28 cellular contexts compared by ENCODE assay signal in the genomic region with DNA sequence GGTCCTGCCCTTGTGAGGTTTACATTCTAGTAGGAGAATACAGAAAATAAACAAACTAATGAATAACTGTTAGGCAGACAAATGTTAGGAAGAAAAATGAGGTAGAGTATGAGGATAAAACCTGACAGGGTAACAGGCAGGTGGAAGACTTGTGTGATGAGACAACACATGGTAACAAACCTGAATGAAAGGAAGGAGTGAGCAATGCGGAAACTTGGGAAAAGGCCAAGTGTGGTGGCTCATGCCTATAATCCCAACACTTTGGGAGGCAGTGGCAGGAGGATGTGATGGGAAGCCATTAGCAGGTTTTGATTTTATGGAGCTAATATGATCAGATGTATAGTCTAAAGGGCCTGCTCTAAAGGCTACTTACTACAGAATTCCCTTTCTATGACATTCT.
DNase-seq lines count a peak whose midpoint lies in the region; ATAC-seq and TF ChIP-seq lines count a peak whose summit lies in the region.
"Had no signal": no experiment of that assay in that cellular context is flagged by ENCODE, and none has a peak within 500 bp of the region (broad histone marks: within the 10 kb centered on the region; RNA-seq: fewer than 3 reads in every experiment).

No MANE protein-coding gene starts in this region.

- H3K4me1 Mint-ChIP-seq in CD4-positive, CD25-positive, alpha-beta regulatory T cell, result peaks cover 0 to 9% (median 0%) of the 10 kb centered on the region in 4 donors

- H3K9me3 Mint-ChIP-seq in CD4-positive, CD25-positive, alpha-beta regulatory T cell, result peaks cover 0 to 10% (median 5%) of the 10 kb centered on the region in 7 donors

- no peaks in the 10 kb centered on the region for H3K4me1 ChIP-seq in CD4-positive, CD25-positive, alpha-beta regulatory T cell (ENCODE audit: control insufficient read depth, insufficient read depth, low read length, poor library complexity, severe bottlenecking)
- H3K4me1 ChIP-seq: adrenal gland; BLaER1 treated with 17β-estradiol and CSF1 and Interleukin-3, amounts not matched to agents 10 nM and 100 nM; gastroesophageal sphincter; suprapubic skin; upper lobe of left lung had no signal

- peaks cover 0 to 10% of the 10 kb centered on the region in 2 experiments for H3K9me3 ChIP-seq in CD4-positive, CD25-positive, alpha-beta regulatory T cell (ENCODE audit: control insufficient read depth in 2 of 2, low read length in 2 of 2)
- H3K9me3 ChIP-seq: adrenal gland, gastroesophageal sphincter, suprapubic skin, upper lobe of left lung had no signal

- TF ChIP-seq CTCF in epithelial cell of esophagus (IDR thresholded peaks at IDR 0.05; ENCODE audit: insufficient read depth, low read depth, low read length, missing control alignments), result no peak

- no peak overlapping the region for H3K4me3 Mint-ChIP-seq in CD4-positive, CD25-positive, alpha-beta regulatory T cell
- H3K4me3 Mint-ChIP-seq: activated T-cell treated with anti-CD3 and anti-CD28 coated beads, Interleukin-2, amount 50 U/mL, for 24 hours had no signal

- DNase-seq in CD4-positive, CD25-positive, alpha-beta regulatory T cell, result no peak
- DNase-seq in EL, result peak; percentile 6
- peak; percentile 9 for DNase-seq in NCI-H69 (lab: John Stamatoyannopoulos, UW)
- peak; percentile 75 for DNase-seq in epithelial cell of esophagus (ENCODE audit: low read depth)
- DNase-seq in HUDEP-2 (lab: John Stamatoyannopoulos, UW; ENCODE audit: unreplicated experiment in 76 of 76), result no peak
- DNase-seq in superior temporal gyrus (ENCODE audit: extremely low spot score), result no peak
- DNase-seq in H7, result no peak
- DNase-seq: activated gamma-delta T cell treated with Interleukin-2 at 50 U/mL for 16 hours; activated T-cell treated with anti-CD3 and anti-CD28 coated beads, Interleukin-2, amount 50 U/mL, for 24 hours; cerebellar nuclear complex; COR-L47; DMS53; dorsolateral prefrontal cortex; GDM1; hypothalamus; KBM-7; left colon; NCI-H1417 treated with DMSO at 0.1 percent for 48 hours; NCI-H2081 treated with DMSO at 0.1 percent for 48 hours; NCI-H2227 treated with DMSO at 0.1 percent for 48 hours; NCI-H526 treated with DMSO at 0.1 percent for 48 hours; SIG-M5; stimulated activated CD4-positive, alpha-beta T cell treated with anti-CD3 and anti-CD28 coated beads, Interleukin-4, amount 100 ng/mL, for 4 hours had no signal

- H3K36me3 Mint-ChIP-seq in CD4-positive, CD25-positive, alpha-beta regulatory T cell, result peaks cover 53% of the 10 kb centered on the region

- no peak for ATAC-seq in CD4-positive, CD25-positive, alpha-beta regulatory T cell (ENCODE audit: low read depth in 2 of 2)
- ATAC-seq: gastroesophageal sphincter, left colon had no signal

- H3K27ac ChIP-seq in CD4-positive, CD25-positive, alpha-beta regulatory T cell (ENCODE audit: insufficient read depth, low read length, poor library complexity, severe bottlenecking), result no peak overlapping the region
- H3K27ac ChIP-seq: adrenal gland; BLaER1 treated with 17β-estradiol and CSF1 and Interleukin-3, amounts not matched to agents 10 nM and 100 nM; dorsolateral prefrontal cortex; gastroesophageal sphincter; suprapubic skin; upper lobe of left lung had no signal

- H3K4me3 ChIP-seq in CD4-positive, CD25-positive, alpha-beta regulatory T cell (ENCODE audit: low read depth, low read length), result no peak overlapping the region
- H3K4me3 ChIP-seq in epithelial cell of esophagus (ENCODE audit: low read length) (no peak overlapping the region), H7 (ENCODE audit: insufficient read depth, low read depth, low read length) (no peak overlapping the region)
- H3K4me3 ChIP-seq: adrenal gland; BLaER1 treated with 17β-estradiol and CSF1 and Interleukin-3, amounts not matched to agents 10 nM and 100 nM; dorsolateral prefrontal cortex; gastroesophageal sphincter; suprapubic skin; upper lobe of left lung had no signal

- peaks cover 47% of the 10 kb centered on the region for H3K36me3 ChIP-seq in CD4-positive, CD25-positive, alpha-beta regulatory T cell (ENCODE audit: control insufficient read depth, insufficient read depth, low read length)
- H3K36me3 ChIP-seq in H7 (replicated peaks; ENCODE audit: control insufficient read depth, insufficient read depth, low read length), result peaks cover 14% of the 10 kb centered on the region

- H3K27me3 Mint-ChIP-seq in CD4-positive, CD25-positive, alpha-beta regulatory T cell, result no peaks in the 10 kb centered on the region
- H3K27me3 Mint-ChIP-seq: activated T-cell treated with anti-CD3 and anti-CD28 coated beads, Interleukin-2, amount 50 U/mL, for 24 hours had no signal

- H3K27ac Mint-ChIP-seq in CD4-positive, CD25-positive, alpha-beta regulatory T cell, result peak overlapping the region in 2 of 3 donors; percentile 15 to 19
- H3K27ac Mint-ChIP-seq: activated T-cell treated with anti-CD3 and anti-CD28 coated beads, Interleukin-2, amount 50 U/mL, for 24 hours had no signal

- H3K27me3 ChIP-seq in CD4-positive, CD25-positive, alpha-beta regulatory T cell (ENCODE audit: control insufficient read depth, insufficient read depth, low read length), result no peaks in the 10 kb centered on the region
- H3K27me3 ChIP-seq in H7 (ENCODE audit: control insufficient read depth, insufficient read depth, low read length), result no peaks in the 10 kb centered on the region
- H3K27me3 ChIP-seq: adrenal gland; BLaER1 treated with 17β-estradiol and CSF1 and Interleukin-3, amounts not matched to agents 10 nM and 100 nM; dorsolateral prefrontal cortex; gastroesophageal sphincter; suprapubic skin; upper lobe of left lung had no signal

Comparison
In these comparisons a context has a peak if more than half of its experiments do, and no peak if none do; other contexts are left out.
1. DNase-seq: peak in EL (single experiment), NCI-H69 (single experiment) and epithelial cell of esophagus (single experiment); none in CD4-positive, CD25-positive, alpha-beta regulatory T cell (0 of 3), HUDEP-2 (0 of 76), superior temporal gyrus (single experiment) and H7 (single experiment).